ENCODE assay signal across 8 cellular contexts in genomic region chrX:2967998-2968909, GRCh38. TPM values are rescaled to one million over a fixed set of nuclear protein-coding genes. Genes with fewer than 3 reads are reported as not detected.
A peak's percentile ranks its signal among the peaks of the same experiment; 100 is the strongest.
DNase-seq lines count a peak whose midpoint lies in the region; ATAC-seq and TF ChIP-seq lines count a peak whose summit lies in the region.

No MANE protein-coding gene starts in this region.

- H3K4me3 ChIP-seq in heart left ventricle (peak overlapping the region in 8 of 12 donors; percentile 9 to 38 (median 18)), right atrium auricular region (peak overlapping the region in 1 of 2 donors; percentile 6), right cardiac atrium (ENCODE audit: low read length) (no peak overlapping the region)

- peak overlapping the region; percentile 58 for H3K4me3 Mint-ChIP-seq in activated naive CD4-positive, alpha-beta T cell treated with anti-CD3 and anti-CD28 coated beads, Interleukin-2, amount 50 U/mL, for 24 hours
- H3K4me3 Mint-ChIP-seq in stimulated activated naive B cell treated with anti-CD40 and anti-IgM and Interleukin-4, amounts not matched to agents 10 μg/mL and 1 μg/mL and 100 μg/mL, for 72 hours: peak overlapping the region in 1 of 2 donors; percentile 44

- ATAC-seq in heart left ventricle (peak in 2 of 4 donors; percentile 38 to 55), right cardiac atrium (peak in 1 of 2 donors; percentile 56), HG03039 (IDR thresholded peaks at IDR 0.05; ENCODE audit: unreplicated experiment) (no peak), GM18505 (IDR thresholded peaks at IDR 0.05; ENCODE audit: unreplicated experiment) (no peak)
- peak; percentile 71 to 75 for ATAC-seq in stimulated activated naive B cell treated with anti-CD40 and anti-IgM and Interleukin-4, amounts not matched to agents 10 μg/mL and 1 μg/mL and 100 μg/mL, for 72 hours (replicated peaks)

- no peaks in the 10 kb centered on the region for H3K9me3 ChIP-seq in heart left ventricle
- H3K9me3 ChIP-seq in right atrium auricular region: no peaks in the 10 kb centered on the region
- no peaks in the 10 kb centered on the region for H3K9me3 ChIP-seq in right cardiac atrium (ENCODE audit: control insufficient read depth, low read length)

- intact Hi-C loops in heart left ventricle (cut with DNase I) (no loop called here), right cardiac atrium (cut with DNase I) (no loop called here)

- TF ChIP-seq POLR2A in heart left ventricle (IDR thresholded peaks at IDR 0.05): no peak
- no peak for TF ChIP-seq POLR2A in GM18505 (IDR thresholded peaks at IDR 0.05; ENCODE audit: borderline replicate concordance, extremely low read depth, insufficient read depth, insufficient read length)

- DNase-seq in heart left ventricle (peak in 3 of 5 donors; percentile 11 to 34 (median 33)), right atrium auricular region (ENCODE audit: low spot score) (no peak), right cardiac atrium (peak; percentile 21 to 56 (median 37)), GM13977 (ENCODE audit: low spot score) (no peak)
- peak; percentile 41 for DNase-seq in stimulated activated naive B cell treated with anti-CD40 and anti-IgM and Interleukin-4, amounts not matched to agents 10 μg/mL and 1 μg/mL and 100 μg/mL, for 72 hours

- H3K27ac ChIP-seq in heart left ventricle (no peak overlapping the region), right atrium auricular region (no peak overlapping the region), right cardiac atrium (ENCODE audit: low read length) (no peak overlapping the region)

- no peaks in the 10 kb centered on the region for H3K36me3 Mint-ChIP-seq in activated naive CD4-positive, alpha-beta T cell treated with anti-CD3 and anti-CD28 coated beads, Interleukin-2, amount 50 U/mL, for 24 hours
- H3K36me3 Mint-ChIP-seq in stimulated activated naive B cell treated with anti-CD40 and anti-IgM and Interleukin-4, amounts not matched to agents 10 μg/mL and 1 μg/mL and 100 μg/mL, for 72 hours: no peaks in the 10 kb centered on the region

- no peaks in the 10 kb centered on the region for H3K36me3 ChIP-seq in heart left ventricle
- H3K36me3 ChIP-seq in right atrium auricular region: no peaks in the 10 kb centered on the region

- no peaks in the 10 kb centered on the region for H3K4me1 Mint-ChIP-seq in activated naive CD4-positive, alpha-beta T cell treated with anti-CD3 and anti-CD28 coated beads, Interleukin-2, amount 50 U/mL, for 24 hours
- H3K4me1 Mint-ChIP-seq in stimulated activated naive B cell treated with anti-CD40 and anti-IgM and Interleukin-4, amounts not matched to agents 10 μg/mL and 1 μg/mL and 100 μg/mL, for 72 hours: peaks cover 0 to 9% of the 10 kb centered on the region in 2 donors

- 39 to 61% (median 50%) methylated on average over 27 of the region's 27 CpGs for WGBS in heart left ventricle, 4 donors
- 49% methylated on average over 27 of the region's 27 CpGs for WGBS in right cardiac atrium

- H3K27me3 ChIP-seq in heart left ventricle (no peaks in the 10 kb centered on the region), right atrium auricular region (no peaks in the 10 kb centered on the region), right cardiac atrium (ENCODE audit: control insufficient read depth, insufficient read depth) (no peaks in the 10 kb centered on the region)

- no peaks in the 10 kb centered on the region for H3K9me3 Mint-ChIP-seq in activated naive CD4-positive, alpha-beta T cell treated with anti-CD3 and anti-CD28 coated beads, Interleukin-2, amount 50 U/mL, for 24 hours
- peaks cover 0 to 6% of the 10 kb centered on the region in 2 donors for H3K9me3 Mint-ChIP-seq in stimulated activated naive B cell treated with anti-CD40 and anti-IgM and Interleukin-4, amounts not matched to agents 10 μg/mL and 1 μg/mL and 100 μg/mL, for 72 hours

- no peak for TF ChIP-seq CTCF in heart left ventricle (IDR thresholded peaks at IDR 0.05)
- no peak for TF ChIP-seq CTCF in right atrium auricular region (IDR thresholded peaks at IDR 0.05)
- no peak for TF ChIP-seq CTCF in GM13977 (IDR thresholded peaks at IDR 0.05; ENCODE audit: extremely low read depth, insufficient read depth, missing control alignments)

- peaks cover 0 to 28% (median 0%) of the 10 kb centered on the region in 12 donors for H3K4me1 ChIP-seq in heart left ventricle
- H3K4me1 ChIP-seq in right atrium auricular region: no peaks in the 10 kb centered on the region
- H3K4me1 ChIP-seq in right cardiac atrium (ENCODE audit: control insufficient read depth, insufficient read depth, low read length): no peaks in the 10 kb centered on the region

- H3K27ac Mint-ChIP-seq in activated naive CD4-positive, alpha-beta T cell treated with anti-CD3 and anti-CD28 coated beads, Interleukin-2, amount 50 U/mL, for 24 hours: no peak overlapping the region
- no peak overlapping the region for H3K27ac Mint-ChIP-seq in stimulated activated naive B cell treated with anti-CD40 and anti-IgM and Interleukin-4, amounts not matched to agents 10 μg/mL and 1 μg/mL and 100 μg/mL, for 72 hours

- H3K27me3 Mint-ChIP-seq in activated naive CD4-positive, alpha-beta T cell treated with anti-CD3 and anti-CD28 coated beads, Interleukin-2, amount 50 U/mL, for 24 hours: no peaks in the 10 kb centered on the region
- H3K27me3 Mint-ChIP-seq in stimulated activated naive B cell treated with anti-CD40 and anti-IgM and Interleukin-4, amounts not matched to agents 10 μg/mL and 1 μg/mL and 100 μg/mL, for 72 hours: peaks cover 12 to 18% of the 10 kb centered on the region in 2 donors

- in situ Hi-C loops in GM13977 (cut with MboI; ENCODE audit: low pct_unique_long_range_greater_than_20kb, low sequenced_read_pairs, unreplicated experiment): no loop called here

RNA-seq across cellular contexts. Expression of gene ARSH, which starts 38.1 kb away (rescaled TPM):
- total RNA-seq in heart left ventricle: not detected
- not detected for polyA plus RNA-seq in heart left ventricle
- total RNA-seq in right atrium auricular region: not detected
- not detected for total RNA-seq in right cardiac atrium
- not detected for polyA plus RNA-seq in right cardiac atrium

RNA-seq across cellular contexts. Expression of gene ARSD, which starts 39.1 kb away (rescaled TPM):
- 10 to 100 TPM in 3 of 9 donors, 1 to 10 TPM in 6; 6.3 to 23.6 (median 8.6) TPM for total RNA-seq in heart left ventricle
- 1 to 10 TPM; 3.2 to 8.6 TPM for polyA plus RNA-seq in heart left ventricle
- total RNA-seq in right atrium auricular region: 10 to 100 TPM in 1 of 2 donors, 1 to 10 TPM in 1; 6.1 to 10.0 TPM
- 10 to 100 TPM in 1 of 4 donors, 1 to 10 TPM in 3; 6.6 to 12.6 (median 7.6) TPM for total RNA-seq in right cardiac atrium
- polyA plus RNA-seq in right cardiac atrium: 3.6 TPM

Comparison
In these comparisons a context has a peak if more than half of its experiments do, and no peak if none do; other contexts are left out.
1. DNase-seq: peak in heart left ventricle (3 of 5), right cardiac atrium (3 of 3) and stimulated activated naive B cell treated with anti-CD40 and anti-IgM and Interleukin-4, amounts not matched to agents 10 μg/mL and 1 μg/mL and 100 μg/mL, for 72 hours (single experiment); none in right atrium auricular region (single experiment) and GM13977 (single experiment).
2. ATAC-seq: peak in stimulated activated naive B cell treated with anti-CD40 and anti-IgM and Interleukin-4, amounts not matched to agents 10 μg/mL and 1 μg/mL and 100 μg/mL, for 72 hours (2 of 2); none in HG03039 (single experiment) and GM18505 (single experiment).